In genomic region chr22:29030016-29030617, GRCh38 we compare ENCODE assay signal across 9 cellular contexts. TPM values are rescaled to one million over a fixed set of nuclear protein-coding genes. Genes with fewer than 3 reads are reported as not detected.
DNase-seq lines count a peak whose midpoint lies in the region.
"Had no signal": no experiment of that assay in that cellular context is flagged by ENCODE, and none has a peak within 500 bp of the region (broad histone marks: within the 10 kb centered on the region; RNA-seq: fewer than 3 reads in every experiment).

No MANE protein-coding gene starts in this region.

- H3K4me3 ChIP-seq in HUES48 (ENCODE audit: low read depth, low read length) = peak overlapping the region; percentile 62
- H3K4me3 ChIP-seq in adipocyte (ENCODE audit: low read length) = no peak overlapping the region
- H3K4me3 ChIP-seq in MG63 = no peak overlapping the region
- no peak overlapping the region for H3K4me3 ChIP-seq in Karpas-422 (ENCODE audit: low read length)
- H3K4me3 ChIP-seq: SK-N-MC had no signal

- H3K79me2 ChIP-seq in Karpas-422 (ENCODE audit: low read length) = no peaks in the 10 kb centered on the region

- H3K9me3 ChIP-seq in HUES48 (ENCODE audit: control insufficient read depth, insufficient read depth, low read length) (no peaks in the 10 kb centered on the region), adipocyte (ENCODE audit: control insufficient read depth, low read length) (no peaks in the 10 kb centered on the region), MG63 (no peaks in the 10 kb centered on the region), Karpas-422 (ENCODE audit: low read length) (no peaks in the 10 kb centered on the region)

- peaks cover 33% of the 10 kb centered on the region for H3K4me1 ChIP-seq in HUES48 (ENCODE audit: control insufficient read depth, insufficient read depth, low read length)
- peaks cover 21% of the 10 kb centered on the region for H3K4me1 ChIP-seq in adipocyte (ENCODE audit: control insufficient read depth, insufficient read depth, low read length)
- no peaks in the 10 kb centered on the region for H3K4me1 ChIP-seq in Karpas-422 (ENCODE audit: low read length)

- no peak overlapping the region for H3K27ac Mint-ChIP-seq in stimulated activated naive CD8-positive, alpha-beta T cell treated with anti-CD3 and anti-CD28 coated beads, Interleukin-15, Interleukin-2, amounts not matched to agents 100 ng/mL and 50 ng/mL, for 24 hours

- H2AFZ ChIP-seq in Karpas-422 (ENCODE audit: low read length) = no peak overlapping the region

- no peaks in the 10 kb centered on the region for H3K36me3 Mint-ChIP-seq in stimulated activated naive CD8-positive, alpha-beta T cell treated with anti-CD3 and anti-CD28 coated beads, Interleukin-15, Interleukin-2, amounts not matched to agents 100 ng/mL and 50 ng/mL, for 24 hours (ENCODE audit: low read depth)

- H3K4me2 ChIP-seq in Karpas-422 (ENCODE audit: low read depth, low read length, poor library complexity, severe bottlenecking) = no peak overlapping the region

- H3K9me3 Mint-ChIP-seq in stimulated activated naive CD8-positive, alpha-beta T cell treated with anti-CD3 and anti-CD28 coated beads, Interleukin-15, Interleukin-2, amounts not matched to agents 100 ng/mL and 50 ng/mL, for 24 hours = no peaks in the 10 kb centered on the region

- H3K27me3 ChIP-seq in HUES48 (ENCODE audit: control insufficient read depth, insufficient read depth, low read length) (no peaks in the 10 kb centered on the region), adipocyte (replicated peaks; ENCODE audit: control insufficient read depth, insufficient read depth, low read length) (no peaks in the 10 kb centered on the region), MG63 (no peaks in the 10 kb centered on the region), Karpas-422 (ENCODE audit: low read length) (no peaks in the 10 kb centered on the region)

- H3K4me3 Mint-ChIP-seq in stimulated activated naive CD8-positive, alpha-beta T cell treated with anti-CD3 and anti-CD28 coated beads, Interleukin-15, Interleukin-2, amounts not matched to agents 100 ng/mL and 50 ng/mL, for 24 hours = peak overlapping the region; percentile 58

- no peaks in the 10 kb centered on the region for H3K9me2 ChIP-seq in Karpas-422 (replicated peaks; ENCODE audit: insufficient read depth, low read length)

- peaks cover 15% of the 10 kb centered on the region for H3K4me1 Mint-ChIP-seq in stimulated activated naive CD8-positive, alpha-beta T cell treated with anti-CD3 and anti-CD28 coated beads, Interleukin-15, Interleukin-2, amounts not matched to agents 100 ng/mL and 50 ng/mL, for 24 hours (ENCODE audit: low read depth)

- peak overlapping the region; percentile 55; the same call in 1 of the 2 replicates for H3K9ac ChIP-seq in HUES48 (ENCODE audit: low read depth, low read length)
- H3K9ac ChIP-seq in adipocyte (ENCODE audit: low read length) = no peak overlapping the region
- no peak overlapping the region for H3K9ac ChIP-seq in Karpas-422 (ENCODE audit: low read length)

- H3K27me3 Mint-ChIP-seq in stimulated activated naive CD8-positive, alpha-beta T cell treated with anti-CD3 and anti-CD28 coated beads, Interleukin-15, Interleukin-2, amounts not matched to agents 100 ng/mL and 50 ng/mL, for 24 hours = peaks cover 62% of the 10 kb centered on the region

- H4K20me1 ChIP-seq in Karpas-422 (ENCODE audit: insufficient read depth, low read depth, low read length) = no peaks in the 10 kb centered on the region

- DNase-seq in adipocyte (ENCODE audit: low read depth) = peak; percentile 26
- peak; percentile 78 for DNase-seq in islet precursor cell
- no peak for DNase-seq in MG63
- DNase-seq in NCI-H187 (lab: John Stamatoyannopoulos, UW) = no peak
- DNase-seq in NCI-H345 (lab: John Stamatoyannopoulos, UW) = no peak
- no peak for DNase-seq in Karpas-422

- H3K36me3 ChIP-seq in HUES48 (ENCODE audit: control insufficient read depth, insufficient read depth, low read length) (no peaks in the 10 kb centered on the region), adipocyte (ENCODE audit: control insufficient read depth, insufficient read depth, low read length, severe bottlenecking) (no peaks in the 10 kb centered on the region), MG63 (no peaks in the 10 kb centered on the region), Karpas-422 (ENCODE audit: insufficient read depth, low read length) (no peaks in the 10 kb centered on the region)

- peak overlapping the region; percentile 96 for H3K27ac ChIP-seq in HUES48 (ENCODE audit: low read depth, low read length)
- no peak overlapping the region for H3K27ac ChIP-seq in Karpas-422 (ENCODE audit: low read length)
- H3K27ac ChIP-seq: SK-N-MC had no signal

RNA-seq across cellular contexts. Expression of gene C22orf31, which starts 31.5 kb away (rescaled TPM):
- total RNA-seq in MG63 (2014; rRNA removed; shearing (Covaris generic); ENCODE audit: low replicate concordance) = not detected in 2 replicates
- total RNA-seq in Karpas-422 (2014; rRNA removed; shearing (Covaris generic); ENCODE audit: low replicate concordance) = not detected in 2 replicates

RNA-seq across cellular contexts. Expression of gene KREMEN1, which starts 42.7 kb away (rescaled TPM):
- total RNA-seq in MG63 (2014; rRNA removed; shearing (Covaris generic); ENCODE audit: low replicate concordance) = 2.4 and 6.1 TPM in 2 replicates
- not detected in 2 replicates for total RNA-seq in Karpas-422 (2014; rRNA removed; shearing (Covaris generic); ENCODE audit: low replicate concordance)

Comparison
In these comparisons a context has a peak if more than half of its experiments do, and no peak if none do; other contexts are left out.
1. DNase-seq: peak in adipocyte (single experiment) and islet precursor cell (single experiment); none in MG63 (single experiment), NCI-H187 (0 of 2), NCI-H345 (single experiment) and Karpas-422 (single experiment).